Comparison of ENCODE assay signal across 1 cellular context in genomic region chr16:56613706-56614105, GRCh38.
TF ChIP-seq lines count a peak whose summit lies in the region.

No MANE protein-coding gene starts in this region.

TF ChIP-seq in HepG2, 621 proteins besides CTCF, POLR2A, EP300 and RAD21:
- TF ChIP-seq GFI1 (CRISPR knock-in tag; IDR thresholded peaks at IDR 0.05; ENCODE audit: borderline replicate concordance) (no peak), ATF4 (CRISPR knock-in tag; IDR thresholded peaks at IDR 0.05) (no peak), ZNF724P (CRISPR knock-in tag; IDR thresholded peaks at IDR 0.05; ENCODE audit: borderline replicate concordance) (no peak), SETDB1 (CRISPR knock-in tag; IDR thresholded peaks at IDR 0.05; ENCODE audit: borderline replicate concordance) (no peak), E2F1 (CRISPR knock-in tag; IDR thresholded peaks at IDR 0.05) (no peak), HMGXB4 (CRISPR knock-in tag; IDR thresholded peaks at IDR 0.05; ENCODE audit: borderline replicate concordance in 1 of 2, low read depth in 1 of 2) (no peak), PCBP1 (IDR thresholded peaks at IDR 0.05; ENCODE audit: borderline replicate concordance, low read depth, low read length) (no peak), ZNF264 (CRISPR knock-in tag; IDR thresholded peaks at IDR 0.05) (no peak), IKZF4 (CRISPR knock-in tag; IDR thresholded peaks at IDR 0.05; ENCODE audit: borderline replicate concordance, low read depth, not compliant biosample characterization) (no peak), YEATS2 (CRISPR knock-in tag; IDR thresholded peaks at IDR 0.05; ENCODE audit: borderline replicate concordance) (no peak)
